In the genomic region with DNA sequence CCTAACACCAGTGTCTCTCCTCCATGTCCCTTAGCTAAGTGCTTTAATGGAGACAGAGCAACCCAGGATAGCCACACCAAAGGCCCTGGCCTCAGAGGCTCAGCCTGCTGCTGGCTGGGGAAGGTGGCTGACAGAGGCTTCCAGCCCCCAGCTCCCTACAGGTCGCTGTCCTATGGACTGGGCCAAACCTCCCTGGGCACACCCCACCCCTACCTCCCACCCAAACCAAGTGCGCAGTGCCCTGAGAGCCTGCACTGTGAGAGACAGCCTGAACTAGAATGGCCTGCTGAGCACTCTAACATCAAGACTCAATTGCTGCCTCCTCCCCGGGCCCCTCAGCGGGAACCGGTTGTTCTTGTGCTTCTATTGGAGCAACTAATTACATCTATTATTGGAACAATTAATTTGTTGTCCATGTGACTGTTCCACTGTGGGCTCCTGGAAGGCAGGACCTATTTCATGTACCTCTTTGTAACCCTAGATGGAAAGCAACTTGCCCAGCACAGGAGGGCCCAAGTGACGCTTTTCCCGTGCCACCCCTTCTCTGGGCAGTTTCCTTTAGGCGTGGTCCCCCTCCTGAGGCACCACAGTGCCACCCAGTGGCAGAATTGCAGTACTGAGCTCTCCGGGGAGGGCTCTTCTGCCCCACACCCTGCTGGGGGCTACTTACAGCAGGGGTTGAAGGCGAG, we compare ENCODE assay signal across 8 cellular contexts.
DNase-seq lines count a peak whose midpoint lies in the region; ATAC-seq and TF ChIP-seq lines count a peak whose summit lies in the region.

No MANE protein-coding gene starts in this region.

- no peak overlapping the region for H3K4me3 ChIP-seq in mesendoderm (ENCODE audit: low read length)

- peaks cover 5% of the 10 kb centered on the region for H3K4me1 Mint-ChIP-seq in CD4-positive, alpha-beta T cell (ENCODE audit: low read depth)
- H3K4me1 Mint-ChIP-seq in activated CD4-positive, alpha-beta memory T cell treated with anti-CD3 and anti-CD28 coated beads, Interleukin-2, amount 10 ng/mL, durations not matched to agents 7 days and 5 days = peaks cover 2% of the 10 kb centered on the region

- CTCF ChIA-PET in CD4-positive, alpha-beta T cell (lab: Charles Lee) = interaction anchor here (0.6 to 2.6 kb wide), 12 partner anchors 8 to 218 kb away, joined by 3 to 58 read pairs (median 3); a partner anchor contains a TSS
- CTCF ChIA-PET in activated CD4-positive, alpha-beta memory T cell treated with anti-CD3 and anti-CD28 coated beads, Interleukin-2, amount 10 ng/mL, durations not matched to agents 7 days and 5 days (lab: Charles Lee) = interaction anchor here (0.5 to 5.0 kb wide), 23 partner anchors 10 to 447 kb away, joined by 3 to 83 read pairs (median 3); a partner anchor contains a TSS

- no peaks in the 10 kb centered on the region for H3K27me3 Mint-ChIP-seq in CD4-positive, alpha-beta T cell
- H3K27me3 Mint-ChIP-seq in activated CD4-positive, alpha-beta memory T cell treated with anti-CD3 and anti-CD28 coated beads, Interleukin-2, amount 10 ng/mL, durations not matched to agents 7 days and 5 days = no peaks in the 10 kb centered on the region

- no peaks in the 10 kb centered on the region for H3K36me3 ChIP-seq in mesendoderm (ENCODE audit: control insufficient read depth, insufficient read depth, low read length)

- H3K23ac ChIP-seq in mesendoderm (ENCODE audit: low read length) = no peak overlapping the region

- H3K9me3 ChIP-seq in CD4-positive, alpha-beta T cell (ENCODE audit: control insufficient read depth, low read length) = no peaks in the 10 kb centered on the region

- no peak overlapping the region for H3K56ac ChIP-seq in mesendoderm (ENCODE audit: low read length)

- ATAC-seq in CD4-positive, alpha-beta T cell (ENCODE audit: poor library complexity) = peak; percentile 97
- ATAC-seq in GM19328 (IDR thresholded peaks at IDR 0.05; ENCODE audit: unreplicated experiment) (peak; percentile 84), HG03432 (IDR thresholded peaks at IDR 0.05; ENCODE audit: unreplicated experiment) (peak; percentile 88)

- H3K9ac ChIP-seq in mesendoderm (ENCODE audit: low read length) = no peak overlapping the region

- H4K5ac ChIP-seq in mesendoderm (ENCODE audit: low read length) = no peak overlapping the region

- H3K4me2 ChIP-seq in mesendoderm (ENCODE audit: low read length) = no peak overlapping the region

- H2AK5ac ChIP-seq in mesendoderm (ENCODE audit: low read length) = no peak overlapping the region

- no CpG with 5 or more reads among the region's 10 CpGs for WGBS in mesendoderm (ENCODE audit: extremely low coverage, insufficient coverage, low lambda C conversion rate)

- H3K4me3 Mint-ChIP-seq in CD4-positive, alpha-beta T cell = no peak overlapping the region
- H3K4me3 Mint-ChIP-seq in activated CD4-positive, alpha-beta memory T cell treated with anti-CD3 and anti-CD28 coated beads, Interleukin-2, amount 10 ng/mL, durations not matched to agents 7 days and 5 days = no peak overlapping the region

- H3K4ac ChIP-seq in mesendoderm (ENCODE audit: low read depth, low read length) = no peak overlapping the region

- DNase-seq in CD4-positive, alpha-beta T cell = peak; percentile 56 to 78 (median 66)
- DNase-seq in NCI-H526 treated with DMSO at 0.1 percent for 48 hours (lab: John Stamatoyannopoulos, UW) = peak; percentile 31
- DNase-seq in activated CD4-positive, alpha-beta memory T cell treated with anti-CD3 and anti-CD28 coated beads, Interleukin-2, amount 10 ng/mL, durations not matched to agents 7 days and 5 days = peak; percentile 74
- peak; percentile 62 for DNase-seq in effector CD4-positive, alpha-beta T cell
- DNase-seq in mesendoderm = peak; percentile 82
- DNase-seq in stimulated activated CD8-positive, alpha-beta memory T cell treated with anti-CD3 and anti-CD28 coated beads, Interleukin-15, amount 100 ng/mL, for 48 hours (ENCODE audit: low read depth in 2 of 2) = peak; percentile 42 to 54

- H2BK5ac ChIP-seq in mesendoderm (ENCODE audit: low read length) = no peak overlapping the region

- H3K27ac Mint-ChIP-seq in CD4-positive, alpha-beta T cell = no peak overlapping the region
- no peak overlapping the region for H3K27ac Mint-ChIP-seq in activated CD4-positive, alpha-beta memory T cell treated with anti-CD3 and anti-CD28 coated beads, Interleukin-2, amount 10 ng/mL, durations not matched to agents 7 days and 5 days

- no peaks in the 10 kb centered on the region for H3K79me2 ChIP-seq in mesendoderm (ENCODE audit: control insufficient read depth, insufficient read depth, low read length)

- no peaks in the 10 kb centered on the region for H3K27me3 ChIP-seq in CD4-positive, alpha-beta T cell (ENCODE audit: control insufficient read depth, insufficient read depth, low read length)
- H3K27me3 ChIP-seq in mesendoderm (ENCODE audit: insufficient read depth, low read length, poor library complexity) = no peaks in the 10 kb centered on the region

- no peak overlapping the region for H3K18ac ChIP-seq in mesendoderm (ENCODE audit: low read length)

- no peaks in the 10 kb centered on the region for H3K9me3 Mint-ChIP-seq in CD4-positive, alpha-beta T cell
- H3K9me3 Mint-ChIP-seq in activated CD4-positive, alpha-beta memory T cell treated with anti-CD3 and anti-CD28 coated beads, Interleukin-2, amount 10 ng/mL, durations not matched to agents 7 days and 5 days = no peaks in the 10 kb centered on the region

- intact Hi-C loops in CD4-positive, alpha-beta T cell (cut with DNase I, micrococcal nuclease) = loop anchor here (1.0 to 5.0 kb wide), 3 partner anchors 63 to 186 kb away; a partner anchor contains a TSS

- H4K8ac ChIP-seq in mesendoderm (ENCODE audit: low read depth, low read length) = no peak overlapping the region

- H3K27ac ChIP-seq in CD4-positive, alpha-beta T cell (ENCODE audit: low read depth, low read length) = no peak overlapping the region
- H3K27ac ChIP-seq in mesendoderm (ENCODE audit: low read depth, low read length) = no peak overlapping the region

- H3K36me3 Mint-ChIP-seq in CD4-positive, alpha-beta T cell (ENCODE audit: low read depth) = no peaks in the 10 kb centered on the region
- H3K36me3 Mint-ChIP-seq in activated CD4-positive, alpha-beta memory T cell treated with anti-CD3 and anti-CD28 coated beads, Interleukin-2, amount 10 ng/mL, durations not matched to agents 7 days and 5 days (ENCODE audit: low read depth) = no peaks in the 10 kb centered on the region

- no peak overlapping the region for H2BK120ac ChIP-seq in mesendoderm (ENCODE audit: low read depth, low read length)

- H3K79me1 ChIP-seq in mesendoderm (ENCODE audit: low read length) = no peaks in the 10 kb centered on the region

- no peak overlapping the region for H2BK15ac ChIP-seq in mesendoderm (replicated peaks; ENCODE audit: low read depth)

- TF ChIP-seq CTCF in CD4-positive, alpha-beta T cell (IDR thresholded peaks at IDR 0.05) = peak; percentile 96

- POLR2A ChIA-PET in CD4-positive, alpha-beta T cell (lab: Charles Lee) = interaction anchor here (2.0 kb wide), 1 partner anchor 185 kb away, joined by 33 read pairs; no protein-coding TSS in a partner anchor
- POLR2A ChIA-PET in activated CD4-positive, alpha-beta memory T cell treated with anti-CD3 and anti-CD28 coated beads, Interleukin-2, amount 10 ng/mL, durations not matched to agents 7 days and 5 days (lab: Charles Lee) = interaction anchor here (2.8 kb wide), 1 partner anchor 185 kb away, joined by 24 read pairs; no protein-coding TSS in a partner anchor

- H3K4me1 ChIP-seq in mesendoderm (ENCODE audit: control insufficient read depth, low read depth, low read length) = no peaks in the 10 kb centered on the region

Comparison
In these comparisons a context has a peak if more than half of its experiments do, and no peak if none do; other contexts are left out.
1. DNase-seq: peak in every context shown above with its lines; median percentile 82 in mesendoderm; 74 in activated CD4-positive, alpha-beta memory T cell treated with anti-CD3 and anti-CD28 coated beads, Interleukin-2, amount 10 ng/mL, durations not matched to agents 7 days and 5 days; 66 in CD4-positive, alpha-beta T cell; 62 in effector CD4-positive, alpha-beta T cell; 48 in stimulated activated CD8-positive, alpha-beta memory T cell treated with anti-CD3 and anti-CD28 coated beads, Interleukin-15, amount 100 ng/mL, for 48 hours; 31 in NCI-H526 treated with DMSO at 0.1 percent for 48 hours.